In the genomic region with DNA sequence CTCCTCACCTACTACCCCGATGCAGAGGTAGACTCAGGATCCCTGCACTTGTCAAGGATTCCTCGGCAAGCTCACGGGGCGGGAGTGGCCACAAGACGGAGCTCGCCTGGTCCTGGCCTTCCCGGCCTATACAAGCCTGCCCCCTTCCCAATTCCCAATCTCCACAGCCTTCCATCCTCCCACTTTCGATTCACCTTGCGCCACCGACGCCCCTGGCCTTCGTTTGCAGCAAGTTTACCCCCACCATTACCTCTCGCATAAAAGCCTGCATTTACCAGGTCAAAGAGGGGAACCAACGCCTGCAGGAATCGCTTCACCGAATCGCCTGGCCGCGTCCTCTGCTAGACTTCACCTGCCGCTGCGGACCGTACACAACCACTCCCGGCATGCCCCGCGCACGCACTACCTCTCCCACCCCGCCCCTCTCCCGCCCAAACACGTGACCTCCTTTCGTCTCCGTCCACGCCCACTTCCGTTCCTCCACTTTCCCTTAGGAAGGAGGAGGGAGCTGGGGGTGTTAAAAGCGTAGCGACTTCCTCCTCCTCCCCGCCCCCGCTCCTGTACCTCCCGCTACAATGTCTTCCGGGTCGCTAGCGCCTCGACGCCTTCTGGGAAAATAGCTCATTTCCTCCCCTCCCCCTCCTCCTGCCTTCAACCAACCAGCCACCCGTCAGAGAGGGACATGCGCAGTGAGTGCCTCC, we compare ENCODE assay signal across 1 cellular context.
TF ChIP-seq lines count a peak whose summit lies in the region.

ORC4 (minus strand) TSS at position 380 of the 701 bp plus-strand sequence. CDS start 44,779 bp downstream, outside the sequence.

TF ChIP-seq in HepG2, 621 proteins besides CTCF, POLR2A, EP300 and RAD21 (continued from another document and continues in another):
- TF ChIP-seq ZNF282 (IDR thresholded peaks at IDR 0.05; ENCODE audit: partially characterized antibody) (no peak), ZNF773 (CRISPR knock-in tag; IDR thresholded peaks at IDR 0.05; ENCODE audit: borderline replicate concordance) (0 out of 2 replicates have a peak, but pooled peaks have one; percentile 30), GLMP (CRISPR knock-in tag; IDR thresholded peaks at IDR 0.05; ENCODE audit: borderline replicate concordance) (no peak), ZNF609 (CRISPR knock-in tag; IDR thresholded peaks at IDR 0.05; ENCODE audit: borderline replicate concordance) (peak; percentile 61; the same call in 1 of the 2 replicates), ZNF570 (CRISPR knock-in tag; IDR thresholded peaks at IDR 0.05; ENCODE audit: borderline replicate concordance) (no peak), SMC3 (IDR thresholded peaks at IDR 0.05; ENCODE audit: low read length) (peak; percentile 28; the same call in 1 of the 2 replicates), ZNF615 (CRISPR knock-in tag; IDR thresholded peaks at IDR 0.05; ENCODE audit: borderline replicate concordance) (peak; percentile 68; the same call in 1 of the 2 replicates), YEATS4 (CRISPR knock-in tag; IDR thresholded peaks at IDR 0.05; ENCODE audit: borderline replicate concordance) (peak; percentile 96), ZNF275 (CRISPR knock-in tag; IDR thresholded peaks at IDR 0.05; ENCODE audit: borderline replicate concordance) (peak; percentile 94; the same call in 1 of the 2 replicates), KDM2A (CRISPR knock-in tag; IDR thresholded peaks at IDR 0.05; ENCODE audit: borderline replicate concordance, low read depth) (peak; percentile 97), ZNF607 (CRISPR knock-in tag; IDR thresholded peaks at IDR 0.05; ENCODE audit: borderline replicate concordance) (peak; percentile 91; the same call in 1 of the 2 replicates), ZNF331 (CRISPR knock-in tag; IDR thresholded peaks at IDR 0.05) (peak; percentile 65; the same call in 1 of the 2 replicates), CENPT (CRISPR knock-in tag; IDR thresholded peaks at IDR 0.05; ENCODE audit: low read depth) (peak; percentile 86; the same call in 1 of the 2 replicates), ZNF256 (CRISPR knock-in tag; conservative IDR thresholded peaks at IDR 0.05) (peak; percentile 68; the same call in 1 of the 2 replicates), GTF2F1 (IDR thresholded peaks at IDR 0.05; ENCODE audit: low read length) (peak; percentile 68; the same call in 1 of the 2 replicates), REL (CRISPR knock-in tag; conservative IDR thresholded peaks at IDR 0.05) (no peak), RFXAP (CRISPR knock-in tag; IDR thresholded peaks at IDR 0.05; ENCODE audit: borderline replicate concordance) (peak; percentile 91), NFRKB (IDR thresholded peaks at IDR 0.05) (no peak), REXO4 (CRISPR knock-in tag; IDR thresholded peaks at IDR 0.05; ENCODE audit: borderline replicate concordance) (no peak), ZNF138 (CRISPR knock-in tag; IDR thresholded peaks at IDR 0.05; ENCODE audit: low read depth) (peak; percentile 87; the same call in 1 of the 2 replicates), ELF1 (CRISPR knock-in tag; IDR thresholded peaks at IDR 0.05) (peak; percentile 95), ZFY (CRISPR knock-in tag; IDR thresholded peaks at IDR 0.05) (peak; percentile 100), ZNF432 (CRISPR knock-in tag; IDR thresholded peaks at IDR 0.05; ENCODE audit: borderline replicate concordance) (no peak), ZNF510 (CRISPR knock-in tag; IDR thresholded peaks at IDR 0.05; ENCODE audit: low read depth) (peak; percentile 94), NR2F1 (CRISPR knock-in tag; IDR thresholded peaks at IDR 0.05) (no peak), ZKSCAN5 (CRISPR knock-in tag; IDR thresholded peaks at IDR 0.05) (0 out of 2 replicates have a peak, but pooled peaks have one; percentile 51), ZNF326 (CRISPR knock-in tag; IDR thresholded peaks at IDR 0.05; ENCODE audit: borderline replicate concordance) (no peak), ASH2L (IDR thresholded peaks at IDR 0.05; ENCODE audit: insufficient read length, low read depth, low read length) (peak; percentile 98), HOXA7 (CRISPR knock-in tag; IDR thresholded peaks at IDR 0.05) (no peak), ZBTB43 (CRISPR knock-in tag; conservative IDR thresholded peaks at IDR 0.05) (peak; percentile 84), HCFC1 (IDR thresholded peaks at IDR 0.05; ENCODE audit: low read depth, low read length) (peak; percentile 69), HNRNPK (IDR thresholded peaks at IDR 0.05; ENCODE audit: low read depth, low read length, poor library complexity, severe bottlenecking) (peak; percentile 56), XBP1 (CRISPR knock-in tag; IDR thresholded peaks at IDR 0.05) (no peak), ZNF530 (CRISPR knock-in tag; IDR thresholded peaks at IDR 0.05; ENCODE audit: low read depth) (no peak), DRAP1 (CRISPR knock-in tag; IDR thresholded peaks at IDR 0.05) (peak; percentile 75), TMF1 (CRISPR knock-in tag; IDR thresholded peaks at IDR 0.05; ENCODE audit: low read depth) (peak; percentile 80; the same call in 1 of the 2 replicates), JARID2 (CRISPR knock-in tag; IDR thresholded peaks at IDR 0.05; ENCODE audit: insufficient replicate concordance) (peak; percentile 69)
- TF ChIP-seq, protein P1, sequence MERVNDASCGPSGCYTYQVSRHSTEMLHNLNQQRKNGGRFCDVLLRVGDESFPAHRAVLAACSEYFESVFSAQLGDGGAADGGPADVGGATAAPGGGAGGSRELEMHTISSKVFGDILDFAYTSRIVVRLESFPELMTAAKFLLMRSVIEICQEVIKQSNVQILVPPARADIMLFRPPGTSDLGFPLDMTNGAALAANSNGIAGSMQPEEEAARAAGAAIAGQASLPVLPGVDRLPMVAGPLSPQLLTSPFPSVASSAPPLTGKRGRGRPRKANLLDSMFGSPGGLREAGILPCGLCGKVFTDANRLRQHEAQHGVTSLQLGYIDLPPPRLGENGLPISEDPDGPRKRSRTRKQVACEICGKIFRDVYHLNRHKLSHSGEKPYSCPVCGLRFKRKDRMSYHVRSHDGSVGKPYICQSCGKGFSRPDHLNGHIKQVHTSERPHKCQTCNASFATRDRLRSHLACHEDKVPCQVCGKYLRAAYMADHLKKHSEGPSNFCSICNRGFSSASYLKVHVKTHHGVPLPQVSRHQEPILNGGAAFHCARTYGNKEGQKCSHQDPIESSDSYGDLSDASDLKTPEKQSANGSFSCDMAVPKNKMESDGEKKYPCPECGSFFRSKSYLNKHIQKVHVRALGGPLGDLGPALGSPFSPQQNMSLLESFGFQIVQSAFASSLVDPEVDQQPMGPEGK (CRISPR knock-in tag; IDR thresholded peaks at IDR 0.05) = peak; percentile 97
- TF ChIP-seq, protein P2, sequence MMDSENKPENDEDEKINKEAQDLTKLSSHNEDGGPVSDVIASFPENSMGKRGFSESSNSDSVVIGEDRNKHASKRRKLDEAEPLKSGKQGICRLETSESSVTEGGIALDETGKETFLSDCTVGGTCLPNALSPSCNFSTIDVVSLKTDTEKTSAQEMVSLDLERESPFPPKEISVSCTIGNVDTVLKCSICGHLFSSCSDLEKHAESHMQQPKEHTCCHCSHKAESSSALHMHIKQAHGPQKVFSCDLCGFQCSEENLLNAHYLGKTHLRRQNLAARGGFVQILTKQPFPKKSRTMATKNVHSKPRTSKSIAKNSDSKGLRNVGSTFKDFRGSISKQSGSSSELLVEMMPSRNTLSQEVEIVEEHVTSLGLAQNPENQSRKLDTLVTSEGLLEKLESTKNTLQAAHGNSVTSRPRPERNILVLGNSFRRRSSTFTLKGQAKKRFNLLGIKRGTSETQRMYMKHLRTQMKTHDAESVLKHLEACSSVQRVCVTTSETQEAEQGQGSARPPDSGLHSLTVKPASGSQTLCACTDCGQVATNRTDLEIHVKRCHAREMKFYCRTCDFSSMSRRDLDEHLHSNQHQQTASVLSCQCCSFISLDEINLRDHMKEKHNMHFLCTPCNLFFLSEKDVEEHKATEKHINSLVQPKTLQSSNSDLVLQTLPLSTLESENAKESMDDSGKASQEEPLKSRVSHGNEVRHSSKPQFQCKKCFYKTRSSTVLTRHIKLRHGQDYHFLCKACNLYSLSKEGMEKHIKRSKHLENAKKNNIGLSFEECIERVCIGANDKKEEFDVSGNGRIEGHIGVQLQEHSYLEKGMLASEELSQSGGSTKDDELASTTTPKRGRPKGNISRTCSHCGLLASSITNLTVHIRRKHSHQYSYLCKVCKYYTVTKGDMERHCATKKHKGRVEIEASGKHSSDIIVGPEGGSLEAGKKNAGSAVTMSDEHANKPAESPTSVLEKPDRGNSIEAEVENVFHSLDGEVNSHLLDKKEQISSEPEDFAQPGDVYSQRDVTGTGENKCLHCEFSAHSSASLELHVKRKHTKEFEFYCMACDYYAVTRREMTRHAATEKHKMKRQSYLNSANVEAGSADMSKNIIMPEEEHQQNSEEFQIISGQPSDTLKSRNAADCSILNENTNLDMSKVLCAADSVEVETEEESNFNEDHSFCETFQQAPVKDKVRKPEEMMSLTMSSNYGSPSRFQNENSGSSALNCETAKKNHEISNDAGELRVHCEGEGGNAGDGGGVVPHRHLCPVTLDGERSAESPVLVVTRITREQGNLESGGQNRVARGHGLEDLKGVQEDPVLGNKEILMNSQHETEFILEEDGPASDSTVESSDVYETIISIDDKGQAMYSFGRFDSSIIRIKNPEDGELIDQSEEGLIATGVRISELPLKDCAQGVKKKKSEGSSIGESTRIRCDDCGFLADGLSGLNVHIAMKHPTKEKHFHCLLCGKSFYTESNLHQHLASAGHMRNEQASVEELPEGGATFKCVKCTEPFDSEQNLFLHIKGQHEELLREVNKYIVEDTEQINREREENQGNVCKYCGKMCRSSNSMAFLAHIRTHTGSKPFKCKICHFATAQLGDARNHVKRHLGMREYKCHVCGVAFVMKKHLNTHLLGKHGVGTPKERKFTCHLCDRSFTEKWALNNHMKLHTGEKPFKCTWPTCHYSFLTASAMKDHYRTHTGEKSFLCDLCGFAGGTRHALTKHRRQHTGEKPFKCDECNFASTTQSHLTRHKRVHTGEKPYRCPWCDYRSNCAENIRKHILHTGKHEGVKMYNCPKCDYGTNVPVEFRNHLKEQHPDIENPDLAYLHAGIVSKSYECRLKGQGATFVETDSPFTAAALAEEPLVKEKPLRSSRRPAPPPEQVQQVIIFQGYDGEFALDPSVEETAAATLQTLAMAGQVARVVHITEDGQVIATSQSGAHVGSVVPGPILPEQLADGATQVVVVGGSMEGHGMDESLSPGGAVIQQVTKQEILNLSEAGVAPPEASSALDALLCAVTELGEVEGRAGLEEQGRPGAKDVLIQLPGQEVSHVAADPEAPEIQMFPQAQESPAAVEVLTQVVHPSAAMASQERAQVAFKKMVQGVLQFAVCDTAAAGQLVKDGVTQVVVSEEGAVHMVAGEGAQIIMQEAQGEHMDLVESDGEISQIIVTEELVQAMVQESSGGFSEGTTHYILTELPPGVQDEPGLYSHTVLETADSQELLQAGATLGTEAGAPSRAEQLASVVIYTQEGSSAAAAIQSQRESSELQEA (CRISPR knock-in tag; IDR thresholded peaks at IDR 0.05; ENCODE audit: not compliant biosample characterization) = peak; percentile 94
